ENCODE assay signal across 30 cellular contexts in genomic region chr3:63613561-63613960, GRCh38. TPM values are rescaled to one million over a fixed set of nuclear protein-coding genes. Genes with fewer than 3 reads are reported as not detected.
DNase-seq lines count a peak whose midpoint lies in the region; FAIRE-seq and TF ChIP-seq lines count a peak whose summit lies in the region.
"Had no signal": no experiment of that assay in that cellular context is flagged by ENCODE, and none has a peak within 500 bp of the region (broad histone marks: within the 10 kb centered on the region; RNA-seq: fewer than 3 reads in every experiment).

No MANE protein-coding gene starts in this region.

- DNase-seq in AG09319 (ENCODE audit: extremely low read depth, low read depth) (peak; percentile 8), HS-27A (ENCODE audit: low read depth) (peak; percentile 52), astrocyte of the hippocampus (ENCODE audit: low read depth, low spot score) (peak; percentile 59), iris pigment epithelial cell (ENCODE audit: low read depth) (peak; percentile 27), D721Med (ENCODE audit: insufficient read length, low spot score) (no peak), mucosa of gallbladder (ENCODE audit: low spot score) (no peak), DMS79 treated with DMSO at 0.1 percent for 48 hours (lab: John Stamatoyannopoulos, UW) (no peak), A172 (ENCODE audit: low spot score) (no peak)
- DNase-seq: activated CD4-positive, alpha-beta T cell treated with anti-CD3 and anti-CD28 coated beads for 4 hours; activated naive CD4-positive, alpha-beta T cell; activated T-cell treated with anti-CD3 and anti-CD28 coated beads, Interleukin-2, amount 50 U/mL, for 4 hours; adrenal gland; CD4-positive, alpha-beta T cell; cortex of kidney; H7; heart left ventricle; left lung; naive thymus-derived CD8-positive, alpha-beta T cell; NCI-H1105; NCI-H2029 treated with DMSO at 0.1 percent for 48 hours; NCI-H226; NCI-H774; spleen; stimulated activated CD4-positive, alpha-beta T cell treated with anti-CD3 and anti-CD28 coated beads, Interleukin-2, amount 100 ng/mL, for 48 hours; T-helper 2 cell; testis had no signal

- FAIRE-seq in D721Med (lab: Jason Lieb, UNC): no peak

- TF ChIP-seq CTCF in AG09319 (IDR thresholded peaks at IDR 0.05; ENCODE audit: low read depth, low read length) (no peak), D721Med (IDR thresholded peaks at IDR 0.05; ENCODE audit: insufficient read depth, missing control alignments) (no peak)

RNA-seq across cellular contexts. Expression of gene SNTN, which starts 38.9 kb away (rescaled TPM):
- total RNA-seq in mucosa of gallbladder: not detected
- not detected in 2 replicates for total RNA-seq in A172 (2014; rRNA removed; shearing (Covaris generic))
- total RNA-seq: activated CD8-positive, alpha-beta memory T cell treated with anti-CD3 and anti-CD28 coated beads for 36 hours; activated T-cell treated with anti-CD3 and anti-CD28 coated beads, Interleukin-2, amount 50 U/mL, for 4 hours; adrenal gland; CD4-positive, alpha-beta T cell; fibroblast of lung; H7; heart left ventricle; naive thymus-derived CD8-positive, alpha-beta T cell; omental fat pad; RPMI7951; spleen; testis had no signal

Comparison
In these comparisons a context has a peak if more than half of its experiments do, and no peak if none do; other contexts are left out.
1. DNase-seq: peak in AG09319 (single experiment), HS-27A (single experiment), astrocyte of the hippocampus (single experiment) and iris pigment epithelial cell (single experiment); none in D721Med (single experiment), mucosa of gallbladder (single experiment), DMS79 treated with DMSO at 0.1 percent for 48 hours (single experiment) and A172 (single experiment).